Comparison of ENCODE assay signal across 18 cellular contexts in genomic region chr17:11238710-11239109, GRCh38. TPM values are rescaled to one million over a fixed set of nuclear protein-coding genes. Genes with fewer than 3 reads are reported as not detected.
DNase-seq lines count a peak whose midpoint lies in the region; ATAC-seq and TF ChIP-seq lines count a peak whose summit lies in the region.
"Had no signal": no experiment of that assay in that cellular context is flagged by ENCODE, and none has a peak within 500 bp of the region (broad histone marks: within the 10 kb centered on the region; RNA-seq: fewer than 3 reads in every experiment).

No MANE protein-coding gene starts in this region.

- no peak overlapping the region for H3K23ac ChIP-seq in mesendoderm (ENCODE audit: low read length)

- H2BK120ac ChIP-seq in mesendoderm (ENCODE audit: low read depth, low read length), result no peak overlapping the region

- no peak overlapping the region for H4K8ac ChIP-seq in mesendoderm (ENCODE audit: low read depth, low read length)

- H2BK15ac ChIP-seq in mesendoderm (replicated peaks; ENCODE audit: low read depth), result no peak overlapping the region

- no peaks in the 10 kb centered on the region for H3K9me3 ChIP-seq in DND-41 (ENCODE audit: insufficient read depth, low read length, severe bottlenecking)
- H3K9me3 ChIP-seq: A549, Peyer's patch, SK-N-SH had no signal

- no CpG with 5 or more reads among the region's 4 CpGs for WGBS in mesendoderm (ENCODE audit: extremely low coverage, insufficient coverage, low lambda C conversion rate)

- H3K79me2 ChIP-seq in DND-41 (ENCODE audit: insufficient read depth, low read length) (no peaks in the 10 kb centered on the region), mesendoderm (ENCODE audit: control insufficient read depth, insufficient read depth, low read length) (no peaks in the 10 kb centered on the region)

- H2AK5ac ChIP-seq in mesendoderm (ENCODE audit: low read length), result no peak overlapping the region

- H3K9ac ChIP-seq in DND-41 (ENCODE audit: low read depth, low read length) (no peak overlapping the region), mesendoderm (ENCODE audit: low read length) (no peak overlapping the region)
- H3K9ac ChIP-seq: SK-N-SH had no signal

- DNase-seq in DND-41 (peak; percentile 6), KBM-7 (peak; percentile 5), epithelial cell of esophagus (ENCODE audit: low read depth) (peak; percentile 43), mesendoderm (peak; percentile 75), NK-92 (lab: John Stamatoyannopoulos, UW; ENCODE audit: unreplicated experiment) (no peak)
- no peak for DNase-seq in activated CD4-positive, CD25-positive, alpha-beta regulatory T cell treated with anti-CD3 and anti-CD28 coated beads, Interleukin-2, amount 50 U/mL, for 72 hours
- DNase-seq: C1 segment of cervical spinal cord, NCI-H1436 treated with DMSO at 0.1 percent for 48 hours, NCI-H2029 treated with DMSO at 0.1 percent for 48 hours, NCI-H510A treated with DMSO at 0.1 percent for 48 hours, Peyer's patch, Right ventricle myocardium superior, SK-N-SH had no signal

- H3K4me1 ChIP-seq in DND-41 (ENCODE audit: insufficient read depth, low read length) (no peaks in the 10 kb centered on the region), mesendoderm (ENCODE audit: control insufficient read depth, low read depth, low read length) (peaks cover 12% of the 10 kb centered on the region)
- H3K4me1 ChIP-seq: A549, Peyer's patch had no signal

- in situ Hi-C loops in KBM-7 (cut with MboI; ENCODE audit: low pct_unique_long_range_greater_than_20kb, low sequenced_read_pairs), result no loop called here

- no peak overlapping the region for H3K4me2 ChIP-seq in DND-41 (ENCODE audit: insufficient read depth, low read length)
- H3K4me2 ChIP-seq in mesendoderm (ENCODE audit: low read length), result no peak overlapping the region
- H3K4me2 ChIP-seq: A549, SK-N-SH had no signal

- H3K27me3 ChIP-seq in DND-41 (ENCODE audit: insufficient read depth, low read length, poor library complexity), result no peaks in the 10 kb centered on the region
- H3K27me3 ChIP-seq in mesendoderm (ENCODE audit: insufficient read depth, low read length, poor library complexity), result peaks cover 10% of the 10 kb centered on the region
- H3K27me3 ChIP-seq: Peyer's patch had no signal

- H3K27ac ChIP-seq in DND-41 (ENCODE audit: low read length) (no peak overlapping the region), mesendoderm (ENCODE audit: low read depth, low read length) (no peak overlapping the region)
- H3K27ac ChIP-seq: A549, HL-60, Peyer's patch had no signal

- no peak for TF ChIP-seq CTCF in DND-41 (IDR thresholded peaks at IDR 0.05; ENCODE audit: borderline replicate concordance, extremely low read depth, low read length, poor library complexity, severe bottlenecking)
- TF ChIP-seq CTCF in epithelial cell of esophagus (IDR thresholded peaks at IDR 0.05; ENCODE audit: insufficient read depth, low read depth, low read length, missing control alignments), result no peak

- no peaks in the 10 kb centered on the region for H4K20me1 ChIP-seq in DND-41 (ENCODE audit: insufficient read depth, low read length)

- no peaks in the 10 kb centered on the region for H3K79me1 ChIP-seq in mesendoderm (ENCODE audit: low read length)

- H4K5ac ChIP-seq in mesendoderm (ENCODE audit: low read length), result no peak overlapping the region

- no peak overlapping the region for H3K18ac ChIP-seq in mesendoderm (ENCODE audit: low read length)

- H3K36me3 ChIP-seq in DND-41 (ENCODE audit: insufficient read depth, low read length) (no peaks in the 10 kb centered on the region), mesendoderm (ENCODE audit: control insufficient read depth, insufficient read depth, low read length) (no peaks in the 10 kb centered on the region)
- H3K36me3 ChIP-seq: Peyer's patch had no signal

- H3K4ac ChIP-seq in mesendoderm (ENCODE audit: low read depth, low read length), result no peak overlapping the region

- H2AFZ ChIP-seq in DND-41 (ENCODE audit: low read depth, low read length), result no peak overlapping the region

- no peak overlapping the region for H2BK5ac ChIP-seq in mesendoderm (ENCODE audit: low read length)

- peak overlapping the region; percentile 72 for H3K56ac ChIP-seq in mesendoderm (ENCODE audit: low read length)

- ATAC-seq in DND-41 (ENCODE audit: insufficient read depth, low read depth), result peak; percentile 54; the same call in 2 of the 3 replicates
- ATAC-seq in GM18520 (IDR thresholded peaks at IDR 0.05; ENCODE audit: unreplicated experiment), result no peak
- ATAC-seq in HG03469 (IDR thresholded peaks at IDR 0.05; ENCODE audit: unreplicated experiment), result no peak
- ATAC-seq: A549, K562 had no signal

- no peak overlapping the region for H3K4me3 ChIP-seq in DND-41 (ENCODE audit: low read depth in 1 of 2, low read length in 2 of 2)
- no peak overlapping the region for H3K4me3 ChIP-seq in epithelial cell of esophagus (ENCODE audit: low read length)
- H3K4me3 ChIP-seq in mesendoderm (ENCODE audit: low read length), result no peak overlapping the region
- H3K4me3 ChIP-seq: A549, K562, Peyer's patch had no signal

RNA-seq across cellular contexts. Expression of gene SHISA6, which starts 2.3 kb away (rescaled TPM):
- 1.2 TPM for polyA plus RNA-seq in mesendoderm (2013, experiment 1 of 2)
- 1.2 TPM for polyA plus RNA-seq in mesendoderm (2013, experiment 2 of 2)
- polyA plus RNA-seq: A549, K562, SK-N-SH had no signal

Comparison
In these comparisons a context has a peak if more than half of its experiments do, and no peak if none do; other contexts are left out.
1. DNase-seq: peak in DND-41 (single experiment), KBM-7 (single experiment), epithelial cell of esophagus (single experiment) and mesendoderm (single experiment); none in NK-92 (single experiment) and activated CD4-positive, CD25-positive, alpha-beta regulatory T cell treated with anti-CD3 and anti-CD28 coated beads, Interleukin-2, amount 50 U/mL, for 72 hours (single experiment).